8 cellular contexts compared by ENCODE assay signal in genomic region chrX:74382613-74383012, GRCh38.
DNase-seq lines count a peak whose midpoint lies in the region; ATAC-seq and TF ChIP-seq lines count a peak whose summit lies in the region.

No MANE protein-coding gene starts in this region.

- in situ Hi-C loops in astrocyte of the cerebellum (cut with HindIII; ENCODE audit: low sequenced_read_pairs) = loop anchor here (5.0 kb wide), 1 partner anchor 65 kb away; no protein-coding TSS in a partner anchor

- peak; percentile 83 for TF ChIP-seq CTCF in astrocyte of the cerebellum (IDR thresholded peaks at IDR 0.05; ENCODE audit: low read depth, low read length, missing control alignments)

- H3K4me3 ChIP-seq in astrocyte of the cerebellum (ENCODE audit: low read depth, low read length) = no peak overlapping the region

- peak; percentile 50 for ATAC-seq in GM21619 (IDR thresholded peaks at IDR 0.05; ENCODE audit: unreplicated experiment)
- ATAC-seq in GM19023 (IDR thresholded peaks at IDR 0.05; ENCODE audit: unreplicated experiment) = no peak

- DNase-seq in DMS 273 treated with DMSO at 0.1 percent for 48 hours (lab: John Stamatoyannopoulos, UW) (peak; percentile 38), MV-4-11 (lab: John Stamatoyannopoulos, UW) (peak; percentile 70), T-helper 2 cell (peak in 4 of 5 experiments; percentile 5 to 40 (median 12)), astrocyte of the cerebellum (ENCODE audit: low read depth) (peak; percentile 29), hippocampal formation (lab: John Stamatoyannopoulos, UW) (peak; percentile 22 to 23), smooth muscle cell of the brain vasculature (ENCODE audit: low read depth, low spot score) (peak; percentile 9)

Comparison
In these comparisons a context has a peak if more than half of its experiments do, and no peak if none do; other contexts are left out.
1. DNase-seq: peak in every context shown above with its lines; median percentile 70 in MV-4-11; 38 in DMS 273 treated with DMSO at 0.1 percent for 48 hours; 29 in astrocyte of the cerebellum; 22 in hippocampal formation; 12 in T-helper 2 cell; 9 in smooth muscle cell of the brain vasculature.